21 cellular contexts compared by ENCODE assay signal in the genomic region with DNA sequence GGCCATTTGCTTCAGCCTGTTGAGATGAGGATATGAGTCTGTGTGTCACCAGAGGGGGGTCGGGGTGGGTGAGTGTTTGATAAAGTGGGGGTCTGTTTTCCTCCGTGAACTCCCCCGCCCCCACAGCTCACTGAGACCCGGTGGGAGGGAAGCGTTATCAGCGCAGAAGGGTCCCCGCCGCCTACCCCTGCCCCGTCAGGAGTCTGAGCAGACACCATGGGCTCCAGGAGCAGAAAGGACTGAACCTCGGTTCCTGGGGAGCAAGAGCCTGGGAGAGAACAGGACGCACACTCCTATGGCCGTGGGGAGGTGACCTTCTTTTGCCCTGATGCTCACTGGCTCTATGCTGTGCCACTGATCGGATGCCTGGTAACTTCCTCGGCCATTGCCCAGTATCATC.
DNase-seq lines count a peak whose midpoint lies in the region; ATAC-seq, FAIRE-seq and TF ChIP-seq lines count a peak whose summit lies in the region.
"Had no signal": no experiment of that assay in that cellular context is flagged by ENCODE, and none has a peak within 500 bp of the region (broad histone marks: within the 10 kb centered on the region; RNA-seq: fewer than 3 reads in every experiment).

No MANE protein-coding gene starts in this region.

- H2AFZ ChIP-seq in neuronal stem cell (ENCODE audit: low read length), result no peak overlapping the region

- no peak for TF ChIP-seq CTCF in heart right ventricle (IDR thresholded peaks at IDR 0.05)
- no peak for TF ChIP-seq CTCF in WTC11 (IDR thresholded peaks at IDR 0.05)
- no peak for TF ChIP-seq CTCF in upper lobe of right lung (IDR thresholded peaks at IDR 0.05)

- H4K8ac ChIP-seq in neuronal stem cell (ENCODE audit: low read depth, low read length), result no peak overlapping the region

- no peak overlapping the region for H3K27ac Mint-ChIP-seq in WTC11
- H3K27ac Mint-ChIP-seq: CD8-positive, alpha-beta T cell had no signal

- H3K18ac ChIP-seq in neuronal stem cell (ENCODE audit: low read length), result no peak overlapping the region

- peak overlapping the region; percentile 41 for H2AK5ac ChIP-seq in neuronal stem cell (ENCODE audit: low read depth, low read length)

- H3K4me1 ChIP-seq in heart right ventricle, result peaks cover 0 to 33% (median 12%) of the 10 kb centered on the region in 9 donors
- peaks cover 17 to 29% of the 10 kb centered on the region in 2 donors for H3K4me1 ChIP-seq in neuronal stem cell (ENCODE audit: control insufficient read depth in 2 of 2, insufficient read depth in 1 of 2, low read depth in 1 of 2, low read length in 2 of 2)
- peaks cover 11% of the 10 kb centered on the region for H3K4me1 ChIP-seq in upper lobe of right lung
- H3K4me1 ChIP-seq in small intestine (ENCODE audit: control insufficient read depth in 2 of 2, insufficient read depth in 1 of 2, low read depth in 1 of 2, low read length in 1 of 2), result no peaks in the 10 kb centered on the region
- H3K4me1 ChIP-seq: A549 had no signal

- peaks cover 43% of the 10 kb centered on the region for H3K4me1 Mint-ChIP-seq in WTC11

- no peak overlapping the region for H3K4me3 ChIP-seq in heart right ventricle
- no peak overlapping the region for H3K4me3 ChIP-seq in neuronal stem cell (ENCODE audit: low read length in 2 of 2)
- H3K4me3 ChIP-seq in upper lobe of right lung, result no peak overlapping the region
- H3K4me3 ChIP-seq in small intestine (ENCODE audit: low read depth in 1 of 2, low read length in 2 of 2), result no peak overlapping the region
- H3K4me3 ChIP-seq: A549, SK-N-MC had no signal

- POLR2A ChIA-PET in WTC11 (lab: Charles Lee), result interaction anchor here (1.2 kb wide), 2 partner anchors 12 to 69 kb away, joined by 3 read pairs; no protein-coding TSS in a partner anchor

- H3K27ac ChIP-seq in heart right ventricle (no peak overlapping the region), neuronal stem cell (replicated peaks; ENCODE audit: low read length) (no peak overlapping the region), upper lobe of right lung (no peak overlapping the region), small intestine (ENCODE audit: low read depth in 1 of 2, low read length in 1 of 2) (peak overlapping the region in 1 of 2 donors; percentile 36)
- H3K27ac ChIP-seq: A549, KMS-11, SK-N-MC had no signal

- H4K91ac ChIP-seq in neuronal stem cell (ENCODE audit: low read depth, low read length, poor library complexity), result no peak overlapping the region

- no peaks in the 10 kb centered on the region for H3K79me1 ChIP-seq in neuronal stem cell (ENCODE audit: low read depth, low read length)

- H2BK12ac ChIP-seq in neuronal stem cell (ENCODE audit: low read length), result no peak overlapping the region

- peak; percentile 4 for DNase-seq in left cardiac atrium
- DNase-seq in heart right ventricle, result no peak
- DNase-seq in WTC11 (ENCODE audit: low spot score), result peak; percentile 9
- DNase-seq in neuronal stem cell (ENCODE audit: low spot score), result no peak
- peak; percentile 29 for DNase-seq in upper lobe of right lung
- no peak for DNase-seq in NCI-H1417 treated with DMSO at 0.1 percent for 48 hours (lab: John Stamatoyannopoulos, UW)
- no peak for DNase-seq in small intestine
- DNase-seq: Calu3; CD8-positive, alpha-beta T cell; GOT3; NCI-H1048; NCI-H1436 treated with DMSO at 0.1 percent for 48 hours; NCI-H2029 treated with DMSO at 0.1 percent for 48 hours; SHP77 had no signal

- ATAC-seq in left cardiac atrium, result no peak
- no peak for ATAC-seq in heart right ventricle
- no peak for ATAC-seq in WTC11
- ATAC-seq in upper lobe of right lung, result no peak
- no peak for ATAC-seq in HG03196 (IDR thresholded peaks at IDR 0.05; ENCODE audit: unreplicated experiment)
- ATAC-seq: A549; CD8-positive, alpha-beta T cell had no signal

- H2BK5ac ChIP-seq in neuronal stem cell (ENCODE audit: low read length), result no peak overlapping the region

- no peak overlapping the region for H3K14ac ChIP-seq in neuronal stem cell (ENCODE audit: low read length)

- intact Hi-C loops in left cardiac atrium (cut with DNase I) (no loop called here), heart right ventricle (cut with DNase I) (no loop called here), upper lobe of right lung (cut with DNase I) (no loop called here)

- CTCF ChIA-PET in WTC11 (lab: Charles Lee), result interaction anchor here (1.4 to 1.7 kb wide), 2 partner anchors 75 to 103 kb away, joined by 5 read pairs; no protein-coding TSS in a partner anchor

- FAIRE-seq in small intestine (lab: Jason Lieb, UNC), result no peak
- FAIRE-seq: A549, GM12892, GM18507, RCC 7860 had no signal

- no peak overlapping the region for H3K4ac ChIP-seq in neuronal stem cell (ENCODE audit: low read length)

- no peak overlapping the region for H3K4me3 Mint-ChIP-seq in WTC11
- H3K4me3 Mint-ChIP-seq: CD8-positive, alpha-beta T cell had no signal

- H3K9ac ChIP-seq in neuronal stem cell (ENCODE audit: low read depth, low read length, poor library complexity), result no peak overlapping the region
- H3K9ac ChIP-seq: KMS-11 had no signal

- WGBS in heart right ventricle, 2 donors, result 47 to 53% methylated on average over 14 of the region's 14 CpGs
- no CpG with 5 or more reads among the region's 14 CpGs for WGBS in neuronal stem cell (ENCODE audit: extremely low coverage in 2 of 2, insufficient read length in 2 of 2, insufficient replicate concordance in 1 of 2), 2 donors
- WGBS in small intestine, 3 donors, result 68 to 71% (median 69%) methylated on average over 13 to 14 of the region's 14 CpGs

- no peak overlapping the region for H2BK120ac ChIP-seq in neuronal stem cell (ENCODE audit: low read depth, low read length)

- H3K4me2 ChIP-seq in neuronal stem cell (ENCODE audit: insufficient read depth, low read length, poor library complexity, severe bottlenecking), result no peak overlapping the region
- H3K4me2 ChIP-seq: A549, KMS-11 had no signal

- no peaks in the 10 kb centered on the region for H3K9me3 Mint-ChIP-seq in WTC11
- H3K9me3 Mint-ChIP-seq: CD8-positive, alpha-beta T cell had no signal

- no peak overlapping the region for H3K23ac ChIP-seq in neuronal stem cell (ENCODE audit: low read depth, low read length, poor library complexity)

- H3K36me3 Mint-ChIP-seq in WTC11, result no peaks in the 10 kb centered on the region
- H3K36me3 Mint-ChIP-seq: CD8-positive, alpha-beta T cell had no signal

- H3K27me3 ChIP-seq in heart right ventricle, result peaks cover 0 to 64% (median 33%) of the 10 kb centered on the region in 7 donors
- H3K27me3 ChIP-seq in neuronal stem cell (ENCODE audit: control insufficient read depth in 3 of 3, insufficient read depth in 3 of 3, low read depth in 1 of 3, low read length in 3 of 3), result no peaks in the 10 kb centered on the region
- H3K27me3 ChIP-seq in upper lobe of right lung, result no peaks in the 10 kb centered on the region
- H3K27me3 ChIP-seq in small intestine (ENCODE audit: control insufficient read depth in 2 of 2, insufficient read depth in 2 of 2, low read length in 2 of 2), result no peaks in the 10 kb centered on the region

- peak overlapping the region; percentile 6 for H2BK15ac ChIP-seq in neuronal stem cell (ENCODE audit: low read length)

- H3K9me3 ChIP-seq in heart right ventricle (no peaks in the 10 kb centered on the region), neuronal stem cell (replicated peaks in 1 of 2; ENCODE audit: control insufficient read depth in 2 of 2, insufficient read depth in 1 of 2, low read depth in 1 of 2, low read length in 2 of 2) (no peaks in the 10 kb centered on the region), upper lobe of right lung (no peaks in the 10 kb centered on the region), small intestine (ENCODE audit: control insufficient read depth, low read depth) (no peaks in the 10 kb centered on the region)
- H3K9me3 ChIP-seq: A549 had no signal

- H3K27me3 Mint-ChIP-seq in WTC11 (ENCODE audit: low read depth), result no peaks in the 10 kb centered on the region

- no peaks in the 10 kb centered on the region for H3K36me3 ChIP-seq in heart right ventricle
- no peaks in the 10 kb centered on the region for H3K36me3 ChIP-seq in neuronal stem cell (replicated peaks in 1 of 2; ENCODE audit: control insufficient read depth in 2 of 2, insufficient read depth in 2 of 2, low read length in 2 of 2)
- H3K36me3 ChIP-seq in upper lobe of right lung, result no peaks in the 10 kb centered on the region
- no peaks in the 10 kb centered on the region for H3K36me3 ChIP-seq in small intestine (ENCODE audit: control insufficient read depth in 2 of 2, insufficient read depth in 2 of 2, low read length in 2 of 2)

TF ChIP-seq in WTC11, 78 proteins besides CTCF, POLR2A, EP300 and RAD21:
- TF ChIP-seq JUN (CRISPR knock-in tag; IDR thresholded peaks at IDR 0.05), result no peak
- TF ChIP-seq, protein P1, sequence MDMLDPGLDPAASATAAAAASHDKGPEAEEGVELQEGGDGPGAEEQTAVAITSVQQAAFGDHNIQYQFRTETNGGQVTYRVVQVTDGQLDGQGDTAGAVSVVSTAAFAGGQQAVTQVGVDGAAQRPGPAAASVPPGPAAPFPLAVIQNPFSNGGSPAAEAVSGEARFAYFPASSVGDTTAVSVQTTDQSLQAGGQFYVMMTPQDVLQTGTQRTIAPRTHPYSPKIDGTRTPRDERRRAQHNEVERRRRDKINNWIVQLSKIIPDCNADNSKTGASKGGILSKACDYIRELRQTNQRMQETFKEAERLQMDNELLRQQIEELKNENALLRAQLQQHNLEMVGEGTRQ (CRISPR knock-in tag; IDR thresholded peaks at IDR 0.05), result no peak
TF ChIP-seq in WTC11: peak in this region for 0.

Comparison
In these comparisons a context has a peak if more than half of its experiments do, and no peak if none do; other contexts are left out.
1. DNase-seq: peak in left cardiac atrium (single experiment), WTC11 (single experiment) and upper lobe of right lung (single experiment); none in heart right ventricle (0 of 2), neuronal stem cell (single experiment), NCI-H1417 treated with DMSO at 0.1 percent for 48 hours (single experiment) and small intestine (single experiment).